ENCODE assay signal across 2 cellular contexts in the genomic region with DNA sequence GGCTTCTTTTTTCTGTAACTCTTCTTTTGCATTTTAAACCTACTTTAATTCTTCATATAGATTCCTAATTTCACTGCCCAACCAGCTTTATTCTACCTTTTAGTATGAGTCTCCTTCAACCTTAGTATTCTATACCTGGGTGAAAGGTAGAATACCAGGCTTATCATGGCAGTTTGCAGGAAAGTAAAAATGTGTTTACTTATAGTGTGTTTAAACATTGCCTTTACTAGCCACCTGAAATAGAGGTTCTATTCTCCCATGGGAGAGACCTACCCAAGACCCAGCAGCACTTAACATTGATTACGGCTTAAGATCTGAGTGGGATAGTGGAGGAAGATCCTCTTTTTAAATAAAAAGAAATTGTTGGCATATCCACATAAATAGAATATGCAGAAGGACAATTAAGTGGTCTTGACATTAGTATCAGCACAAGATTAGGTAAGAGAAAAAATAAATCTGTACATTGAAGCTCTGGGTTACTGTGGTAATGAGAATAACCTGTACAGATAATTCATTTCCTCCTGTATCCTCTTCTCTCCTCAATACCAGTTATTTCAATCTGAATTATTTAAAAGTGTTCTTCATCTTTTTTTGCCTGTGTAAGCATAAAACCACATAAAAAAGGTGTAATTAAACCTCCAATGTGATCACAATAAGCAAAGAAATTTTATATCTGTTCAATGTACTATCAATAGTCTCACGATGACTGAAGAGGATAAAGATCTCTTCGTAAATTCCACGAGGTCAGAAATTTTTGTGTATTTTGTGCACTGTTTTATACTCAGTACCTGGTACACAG.
TF ChIP-seq lines count a peak whose summit lies in the region.

No MANE protein-coding gene starts in this region.

TF ChIP-seq in A549, 52 proteins besides CTCF, POLR2A, EP300 and RAD21:
- no peak for TF ChIP-seq FOXS1 (CRISPR knock-in tag; IDR thresholded peaks at IDR 0.05)
- TF ChIP-seq HOXA7 (CRISPR knock-in tag; IDR thresholded peaks at IDR 0.05) = no peak
- no peak for TF ChIP-seq CHD4 (IDR thresholded peaks at IDR 0.05; ENCODE audit: borderline replicate concordance)
- peak; percentile 88 for TF ChIP-seq MAFK (IDR thresholded peaks at IDR 0.05; ENCODE audit: partially characterized antibody)

TF ChIP-seq in K562, 482 proteins besides CTCF, POLR2A, EP300 and RAD21:
- TF ChIP-seq GTF2F1 (IDR thresholded peaks at IDR 0.05; ENCODE audit: low read depth, low read length) (no peak), MAFF (IDR thresholded peaks at IDR 0.05; ENCODE audit: low read length) (peak; percentile 51), HDAC8 (tag; IDR thresholded peaks at IDR 0.05) (no peak), E2F3 (CRISPR knock-in tag; IDR thresholded peaks at IDR 0.05) (no peak), LCOR (CRISPR knock-in tag; IDR thresholded peaks at IDR 0.05) (no peak), SMARCE1 (IDR thresholded peaks at IDR 0.05) (no peak), MAFG (tag; conservative IDR thresholded peaks at IDR 0.05) (0 out of 2 replicates have a peak, but pooled peaks have one; percentile 20), ZNF316 (IDR thresholded peaks at IDR 0.05) (peak; percentile 69), THAP7 (CRISPR knock-in tag; IDR thresholded peaks at IDR 0.05) (no peak), ZNF224 (CRISPR knock-in tag; IDR thresholded peaks at IDR 0.05) (no peak), DMBX1 (CRISPR knock-in tag; IDR thresholded peaks at IDR 0.05; ENCODE audit: borderline replicate concordance) (no peak), MAFK (IDR thresholded peaks at IDR 0.05; ENCODE audit: low read length) (peak; percentile 41; the same call in 1 of the 2 replicates)
- TF ChIP-seq, protein P1, sequence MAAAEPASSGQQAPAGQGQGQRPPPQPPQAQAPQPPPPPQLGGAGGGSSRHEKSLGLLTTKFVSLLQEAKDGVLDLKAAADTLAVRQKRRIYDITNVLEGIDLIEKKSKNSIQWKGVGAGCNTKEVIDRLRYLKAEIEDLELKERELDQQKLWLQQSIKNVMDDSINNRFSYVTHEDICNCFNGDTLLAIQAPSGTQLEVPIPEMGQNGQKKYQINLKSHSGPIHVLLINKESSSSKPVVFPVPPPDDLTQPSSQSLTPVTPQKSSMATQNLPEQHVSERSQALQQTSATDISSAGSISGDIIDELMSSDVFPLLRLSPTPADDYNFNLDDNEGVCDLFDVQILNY (CRISPR knock-in tag; IDR thresholded peaks at IDR 0.05) = no peak
